In the genomic region with DNA sequence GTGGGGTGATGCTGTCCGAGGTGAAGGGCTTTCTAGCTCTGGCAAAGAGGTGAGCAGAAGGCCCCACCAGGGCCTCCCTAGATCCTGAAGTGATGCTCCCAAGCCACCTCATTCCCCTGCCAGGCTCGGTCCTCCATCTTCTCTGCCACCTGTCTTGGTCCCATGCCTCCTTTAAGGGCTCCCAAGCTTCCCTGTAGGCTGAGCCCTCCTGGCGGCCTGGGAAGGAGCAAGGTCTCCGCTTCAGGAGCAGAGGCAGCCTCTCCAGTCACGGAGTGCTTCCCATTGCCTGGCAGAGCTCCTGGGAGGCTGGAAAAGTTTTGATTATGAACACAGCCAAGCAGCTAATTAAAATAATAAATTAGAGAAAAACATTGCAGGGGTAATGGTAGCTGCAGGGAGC, we compare ENCODE assay signal across 35 cellular contexts.
"Had no signal": no experiment of that assay in that cellular context is flagged by ENCODE, and none has a peak within 500 bp of the region (broad histone marks: within the 10 kb centered on the region; RNA-seq: fewer than 3 reads in every experiment).

No MANE protein-coding gene starts in this region.

- H3K27ac ChIP-seq: KMS-11 had no signal

- H3K27me3 ChIP-seq: MG63 had no signal

- H3K4me2 ChIP-seq: KMS-11 had no signal

- H3K9me3 ChIP-seq: MG63 had no signal

- H3K9ac ChIP-seq: KMS-11 had no signal

- H3K36me3 ChIP-seq: MG63 had no signal

- H3K4me3 ChIP-seq: MG63 had no signal

- DNase-seq: Karpas-422, Kasumi-1, KG1, MG63, MM.1S, MV-4-11, NCI-H1048, NCI-H1092, NCI-H1092 treated with DMSO at 0.1 percent for 48 hours, NCI-H1105, NCI-H1105 treated with DMSO at 0.1 percent for 48 hours, NCI-H1417, NCI-H1417 treated with DMSO at 0.1 percent for 48 hours, NCI-H1436, NCI-H1436 treated with DMSO at 0.1 percent for 48 hours, NCI-H146, NCI-H1694, NCI-H1694 treated with DMSO at 0.1 percent for 48 hours, NCI-H187, NCI-H187 treated with DMSO at 0.1 percent for 48 hours, NCI-H1930, NCI-H2029, NCI-H2029 treated with DMSO at 0.1 percent for 48 hours, NCI-H2081, NCI-H2081 treated with DMSO at 0.1 percent for 48 hours, NCI-H2107, NCI-H2171, NCI-H2171 treated with DMSO at 0.1 percent for 48 hours, NCI-H2227 treated with DMSO at 0.1 percent for 48 hours, NCI-H226, NCI-H345, NCI-H446, NCI-H446 treated with DMSO at 0.1 percent for 48 hours, NCI-H510A had no signal
